In genomic region chr4:109588176-109588575, GRCh38 we compare ENCODE assay signal across 8 cellular contexts. TPM values are rescaled to one million over a fixed set of nuclear protein-coding genes. Genes with fewer than 3 reads are reported as not detected.
A peak's percentile ranks its signal among the peaks of the same experiment; 100 is the strongest.
DNase-seq lines count a peak whose midpoint lies in the region; ATAC-seq lines count a peak whose summit lies in the region.

No MANE protein-coding gene starts in this region.

- peak; percentile 97 for ATAC-seq in HG03354 (IDR thresholded peaks at IDR 0.05; ENCODE audit: poor library complexity, severe bottlenecking, unreplicated experiment)

- peak; percentile 72 for DNase-seq in activated effector memory CD4-positive, alpha-beta T cell treated with anti-CD3 and anti-CD28 coated beads, Interleukin-2, amount 50 U/mL, for 16 hours
- DNase-seq in activated effector memory CD4-positive, alpha-beta T cell treated with Interleukin-2 at 50 U/mL for 16 hours = no peak
- DNase-seq in activated gamma-delta T cell treated with anti-CD3 and anti-CD28 coated beads, Interleukin-2, amount 50 U/mL, for 16 hours (ENCODE audit: low read depth) = peak; percentile 11
- DNase-seq in stimulated activated naive CD4-positive, alpha-beta T cell treated with Interleukin-2 at 50 U/mL for 16 hours (lab: John Stamatoyannopoulos, UW) = peak; percentile 47
- no peak for DNase-seq in cortex of kidney (lab: John Stamatoyannopoulos, UW)
- no peak for DNase-seq in NCI-H510A treated with DMSO at 0.1 percent for 48 hours (lab: John Stamatoyannopoulos, UW)
- DNase-seq in ureter (ENCODE audit: low spot score) = no peak

RNA-seq across cellular contexts. Expression of gene MCUB, which starts 28.1 kb away (rescaled TPM):
- 9.0 TPM for total RNA-seq in ureter

Comparison
In these comparisons a context has a peak if more than half of its experiments do, and no peak if none do; other contexts are left out.
1. DNase-seq: peak in activated effector memory CD4-positive, alpha-beta T cell treated with anti-CD3 and anti-CD28 coated beads, Interleukin-2, amount 50 U/mL, for 16 hours (single experiment), activated gamma-delta T cell treated with anti-CD3 and anti-CD28 coated beads, Interleukin-2, amount 50 U/mL, for 16 hours (single experiment) and stimulated activated naive CD4-positive, alpha-beta T cell treated with Interleukin-2 at 50 U/mL for 16 hours (single experiment); none in activated effector memory CD4-positive, alpha-beta T cell treated with Interleukin-2 at 50 U/mL for 16 hours (single experiment), cortex of kidney (single experiment), NCI-H510A treated with DMSO at 0.1 percent for 48 hours (single experiment) and ureter (single experiment).